Comparison of ENCODE assay signal across 8 cellular contexts in the genomic region with DNA sequence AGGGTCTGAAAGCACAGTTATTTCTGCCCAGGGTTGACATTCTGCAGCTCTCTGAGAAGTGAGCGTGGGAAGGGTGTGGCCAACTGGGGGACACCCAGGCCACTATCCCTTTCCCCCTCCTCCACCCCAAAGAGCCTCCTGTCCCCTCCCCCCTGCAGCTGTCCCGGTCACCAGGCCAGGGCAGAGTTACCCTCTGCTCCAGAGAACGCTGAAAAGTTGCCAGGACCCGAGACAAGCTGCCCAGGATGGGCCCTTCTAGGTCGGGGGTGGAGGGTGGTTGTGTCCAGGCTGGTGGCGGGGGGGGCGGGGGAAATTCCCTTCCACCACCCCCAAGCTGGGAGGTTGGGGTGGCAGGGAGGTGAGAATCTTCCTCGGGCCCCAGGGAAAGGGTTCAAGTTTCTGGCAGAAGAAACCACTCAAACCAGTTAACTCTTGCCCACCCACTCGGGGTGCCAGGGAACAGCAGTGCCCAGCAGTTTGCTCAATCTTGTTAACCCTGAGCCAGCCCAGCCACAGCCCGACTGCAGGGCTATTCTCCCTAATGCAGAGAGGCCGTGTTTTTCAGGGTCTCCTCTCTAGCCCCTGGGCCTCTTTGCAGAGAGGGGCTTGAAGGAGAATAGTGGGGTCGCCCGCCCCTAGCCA. TPM values are rescaled to one million over a fixed set of nuclear protein-coding genes. Genes with fewer than 3 reads are reported as not detected.
A peak's percentile ranks its signal among the peaks of the same experiment; 100 is the strongest.
DNase-seq lines count a peak whose midpoint lies in the region; ATAC-seq and TF ChIP-seq lines count a peak whose summit lies in the region.

No MANE protein-coding gene starts in this region.

- no peaks in the 10 kb centered on the region for H3K79me2 ChIP-seq in H9 (ENCODE audit: insufficient read depth, low read length)

- no peaks in the 10 kb centered on the region for H3K9me3 Mint-ChIP-seq in H9
- no peaks in the 10 kb centered on the region for H3K9me3 Mint-ChIP-seq in activated T-helper 2 cell treated with anti-CD3 and anti-CD28 coated beads, Interferon-gamma antibody, Interleukin-2, Interleukin-4, amounts not matched to agents 10 μg/mL and 5 μg/mL and 100 μg/mL, durations not matched to agents 14 hours and 24 hours and 36 hours

- H3K27ac ChIP-seq in 22Rv1 = peak overlapping the region; percentile 94
- H3K27ac ChIP-seq in H9 (ENCODE audit: insufficient read length, low read depth, low read length) = no peak overlapping the region
- H3K27ac ChIP-seq in heart left ventricle = peak overlapping the region; percentile 74 to 99 (median 96)
- H3K27ac ChIP-seq in sigmoid colon = peak overlapping the region; percentile 92 to 99 (median 95)

- H3K4me1 ChIP-seq in H9 (ENCODE audit: insufficient read depth, low read length) (no peaks in the 10 kb centered on the region), heart left ventricle (peaks cover 3 to 60% (median 31%) of the 10 kb centered on the region in 12 donors), sigmoid colon (peaks cover 0 to 65% (median 55%) of the 10 kb centered on the region in 4 donors)

- H3K36me3 Mint-ChIP-seq in H9 (ENCODE audit: insufficient read depth in 1 of 3, low read depth in 3 of 3) = no peaks in the 10 kb centered on the region; a peak in 1 of 7 replicates
- H3K36me3 Mint-ChIP-seq in activated T-helper 2 cell treated with anti-CD3 and anti-CD28 coated beads, Interferon-gamma antibody, Interleukin-2, Interleukin-4, amounts not matched to agents 10 μg/mL and 5 μg/mL and 100 μg/mL, durations not matched to agents 14 hours and 24 hours and 36 hours (ENCODE audit: low read depth) = peaks cover 27% of the 10 kb centered on the region

- peaks cover 3% of the 10 kb centered on the region for H3K23me2 ChIP-seq in H9 (ENCODE audit: insufficient read length, low read depth, low read length, poor library complexity, severe bottlenecking)

- DNase-seq in H9 (no peak), heart left ventricle (peak; percentile 68 to 82 (median 73)), sigmoid colon (peak; percentile 86), NCI-H1436 treated with DMSO at 0.1 percent for 48 hours (lab: John Stamatoyannopoulos, UW) (no peak)
- DNase-seq in activated T-helper 2 cell treated with anti-CD3 and anti-CD28 coated beads, Interferon-gamma antibody, Interleukin-2, Interleukin-4, amounts not matched to agents 10 μg/mL and 5 μg/mL and 100 μg/mL, durations not matched to agents 14 hours and 24 hours and 36 hours (ENCODE audit: low spot score) = no peak

- H4K5ac ChIP-seq in H9 (ENCODE audit: insufficient read length, low read depth, low read length) = no peak overlapping the region

- H3K14ac ChIP-seq in H9 (ENCODE audit: insufficient read depth, low read length) = no peak overlapping the region

- no peaks in the 10 kb centered on the region for H4K20me1 ChIP-seq in H9 (ENCODE audit: control insufficient read depth, insufficient read depth, insufficient read length)

- no peak overlapping the region for H4K91ac ChIP-seq in H9 (ENCODE audit: insufficient read length, low read depth, low read length)

- H2BK12ac ChIP-seq in H9 (ENCODE audit: insufficient read length, low read depth, low read length) = no peak overlapping the region

- peaks cover 5 to 22% of the 10 kb centered on the region in 2 experiments for H3K4me1 Mint-ChIP-seq in H9
- peaks cover 41% of the 10 kb centered on the region for H3K4me1 Mint-ChIP-seq in activated T-helper 2 cell treated with anti-CD3 and anti-CD28 coated beads, Interferon-gamma antibody, Interleukin-2, Interleukin-4, amounts not matched to agents 10 μg/mL and 5 μg/mL and 100 μg/mL, durations not matched to agents 14 hours and 24 hours and 36 hours (ENCODE audit: low read depth)

- intact Hi-C loops in activated T-helper 2 cell treated with anti-CD3 and anti-CD28 coated beads, Interferon-gamma antibody, Interleukin-2, Interleukin-4, amounts not matched to agents 10 μg/mL and 5 μg/mL and 100 μg/mL, durations not matched to agents 14 hours and 24 hours and 36 hours (cut with micrococcal nuclease) = loop anchor here (1.0 to 10.0 kb wide), 3 partner anchors 18 to 169 kb away; partner anchors contain the start of genes ANKRD54, EIF3L, GCAT and PDXP
- intact Hi-C loops in heart left ventricle (cut with DNase I) (loop anchor here in 6 of 10 donors (1.0 to 5.0 kb wide), 7 partner anchors 14 to 76 kb away; partner anchors contain the start of genes PDXP (in 5 of the 6) and GGA1 (in 1 of the 6)), sigmoid colon (cut with DNase I) (loop anchor here (2.0 kb wide), 1 partner anchor 69 kb away; no protein-coding TSS in a partner anchor)

- H2AK5ac ChIP-seq in H9 (ENCODE audit: insufficient read length, low read length) = no peak overlapping the region

- ATAC-seq in heart left ventricle = peak; percentile 12 to 33 (median 21)
- no peak for ATAC-seq in HG02678 (IDR thresholded peaks at IDR 0.05; ENCODE audit: unreplicated experiment)
- ATAC-seq in GM21528 (IDR thresholded peaks at IDR 0.05; ENCODE audit: low FRiP score, unreplicated experiment) = no peak

- H3K4me2 ChIP-seq in H9 (ENCODE audit: insufficient read depth, insufficient read length, low read length) = peak overlapping the region; percentile 76

- H3K27me3 ChIP-seq in H9 (ENCODE audit: insufficient read depth, low read length) (no peaks in the 10 kb centered on the region), heart left ventricle (no peaks in the 10 kb centered on the region), sigmoid colon (no peaks in the 10 kb centered on the region)

- no peak overlapping the region for H2AFZ ChIP-seq in H9 (ENCODE audit: low read length)

- no peak overlapping the region for H3K4ac ChIP-seq in H9 (ENCODE audit: low read depth, low read length)

- H3K4me3 ChIP-seq in heart left ventricle (peak overlapping the region; percentile 52 to 92 (median 71)), sigmoid colon (peak overlapping the region; percentile 48 to 67 (median 59))

- H2BK20ac ChIP-seq in H9 (ENCODE audit: low read depth, low read length, poor library complexity, severe bottlenecking) = no peak overlapping the region

- H3T11ph ChIP-seq in H9 (ENCODE audit: low read length) = no peak overlapping the region

- no peak for TF ChIP-seq EP300 in sigmoid colon (IDR thresholded peaks at IDR 0.05)

- peaks cover 7% of the 10 kb centered on the region for H3K27me3 Mint-ChIP-seq in H9 (ENCODE audit: low read depth)
- no peaks in the 10 kb centered on the region for H3K27me3 Mint-ChIP-seq in activated T-helper 2 cell treated with anti-CD3 and anti-CD28 coated beads, Interferon-gamma antibody, Interleukin-2, Interleukin-4, amounts not matched to agents 10 μg/mL and 5 μg/mL and 100 μg/mL, durations not matched to agents 14 hours and 24 hours and 36 hours (ENCODE audit: low read depth)

- H4K8ac ChIP-seq in H9 (replicated peaks; ENCODE audit: insufficient read length, low read depth, low read length) = no peak overlapping the region

- no peak overlapping the region for H2BK120ac ChIP-seq in H9 (ENCODE audit: low read depth, low read length, poor library complexity, severe bottlenecking)

- no peaks in the 10 kb centered on the region for H3K79me1 ChIP-seq in H9 (ENCODE audit: insufficient read depth, low read depth, low read length, poor library complexity, severe bottlenecking)

- peaks cover 0 to 34% (median 28%) of the 10 kb centered on the region in 9 donors for H3K36me3 ChIP-seq in heart left ventricle
- peaks cover 0 to 18% (median 6%) of the 10 kb centered on the region in 4 donors for H3K36me3 ChIP-seq in sigmoid colon

- H3K27ac Mint-ChIP-seq in H9 = no peak overlapping the region
- H3K27ac Mint-ChIP-seq in activated T-helper 2 cell treated with anti-CD3 and anti-CD28 coated beads, Interferon-gamma antibody, Interleukin-2, Interleukin-4, amounts not matched to agents 10 μg/mL and 5 μg/mL and 100 μg/mL, durations not matched to agents 14 hours and 24 hours and 36 hours = peak overlapping the region; percentile 97

- H2BK15ac ChIP-seq in H9 (ENCODE audit: low read depth, low read length) = no peak overlapping the region

- H3K9me3 ChIP-seq in H9 (ENCODE audit: control insufficient read depth, low read depth, low read length) = no peaks in the 10 kb centered on the region
- H3K9me3 ChIP-seq in heart left ventricle = no peaks in the 10 kb centered on the region
- no peaks in the 10 kb centered on the region for H3K9me3 ChIP-seq in sigmoid colon

- H2BK5ac ChIP-seq in H9 (ENCODE audit: insufficient read length, low read length) = no peak overlapping the region

- H3K56ac ChIP-seq in H9 (ENCODE audit: insufficient read length, low read depth, low read length) = no peak overlapping the region

- no CpG with 5 or more reads among the region's 13 CpGs for WGBS in H9 (ENCODE audit: extremely low coverage, insufficient read length, low lambda C conversion rate)
- 4 to 18% (median 9%) methylated on average over 4 to 13 of the region's 13 CpGs for WGBS in heart left ventricle, 4 donors
- WGBS in sigmoid colon, 2 donors = 25 to 33% methylated on average over 13 of the region's 13 CpGs

- no peak for TF ChIP-seq POLR2A in heart left ventricle (IDR thresholded peaks at IDR 0.05)
- no peak for TF ChIP-seq POLR2A in sigmoid colon (IDR thresholded peaks at IDR 0.05)

- H3K18ac ChIP-seq in H9 (ENCODE audit: insufficient read length, low read depth, low read length) = no peak overlapping the region

- TF ChIP-seq CTCF in 22Rv1 (IDR thresholded peaks at IDR 0.05) (no peak), H9 (conservative IDR thresholded peaks at IDR 0.05) (no peak), heart left ventricle (IDR thresholded peaks at IDR 0.05) (no peak), sigmoid colon (IDR thresholded peaks at IDR 0.05) (no peak)

- peak overlapping the region in 1 of 2 experiments; percentile 73; a peak in 3 of 5 replicates for H3K4me3 Mint-ChIP-seq in H9
- H3K4me3 Mint-ChIP-seq in activated T-helper 2 cell treated with anti-CD3 and anti-CD28 coated beads, Interferon-gamma antibody, Interleukin-2, Interleukin-4, amounts not matched to agents 10 μg/mL and 5 μg/mL and 100 μg/mL, durations not matched to agents 14 hours and 24 hours and 36 hours (ENCODE audit: low read depth) = peak overlapping the region; percentile 95

- H3K9ac ChIP-seq in H9 (ENCODE audit: extremely low read depth, insufficient read length, low read length) = no peak overlapping the region

- no peak overlapping the region for H3K23ac ChIP-seq in H9 (ENCODE audit: insufficient read length, low read depth, low read length)

RNA-seq across cellular contexts. Expression of gene LGALS1, which starts 0.6 kb away (rescaled TPM):
- total RNA-seq in H9 (2021) (32.8 and 33.6 TPM in 2 replicates), heart left ventricle (1,000 to 10,000 TPM in 3 of 9 donors, 100 to 1,000 TPM in 6; 722 to 2,034 (median 903) TPM), sigmoid colon (1,000 to 10,000 TPM in 3 of 4 donors, 100 to 1,000 TPM in 1; 911 to 2,925 (median 2,030) TPM)
- 892 and 921 TPM in 2 replicates for total RNA-seq in activated T-helper 2 cell treated with anti-CD3 and anti-CD28 coated beads, Interferon-gamma antibody, Interleukin-2, Interleukin-4, amounts not matched to agents 10 μg/mL and 5 μg/mL and 100 μg/mL, durations not matched to agents 14 hours and 24 hours and 36 hours
- polyA plus RNA-seq in heart left ventricle (1,000 to 10,000 TPM; 1,230 to 2,204 TPM), sigmoid colon (100 to 1,000 TPM; 373 to 487 (median 439) TPM)

RNA-seq across cellular contexts. Expression of gene NOL12, which starts 10.1 kb away (rescaled TPM):
- total RNA-seq in H9 (2021) (30.4 and 35.4 TPM in 2 replicates), heart left ventricle (10 to 100 TPM in 8 of 9 donors, 1 to 10 TPM in 1; 8.0 to 16.3 (median 13.8) TPM), sigmoid colon (10 to 100 TPM; 10.7 to 28.2 (median 12.5) TPM)
- total RNA-seq in activated T-helper 2 cell treated with anti-CD3 and anti-CD28 coated beads, Interferon-gamma antibody, Interleukin-2, Interleukin-4, amounts not matched to agents 10 μg/mL and 5 μg/mL and 100 μg/mL, durations not matched to agents 14 hours and 24 hours and 36 hours = 55.4 and 60.6 TPM in 2 replicates
- polyA plus RNA-seq in heart left ventricle (10 to 100 TPM; 16.8 to 29.2 TPM), sigmoid colon (10 to 100 TPM; 33.1 to 41.4 (median 41.3) TPM)

RNA-seq across cellular contexts. Expression of gene PDXP, which starts 17.5 kb away (rescaled TPM):
- 38.9 and 41.0 TPM in 2 replicates for total RNA-seq in H9 (2021)
- total RNA-seq in activated T-helper 2 cell treated with anti-CD3 and anti-CD28 coated beads, Interferon-gamma antibody, Interleukin-2, Interleukin-4, amounts not matched to agents 10 μg/mL and 5 μg/mL and 100 μg/mL, durations not matched to agents 14 hours and 24 hours and 36 hours = 40.1 and 41.9 TPM in 2 replicates
- total RNA-seq in heart left ventricle = 10 to 100 TPM; 15.2 to 33.1 (median 25.9) TPM
- 10 to 100 TPM; 12.8 to 36.4 TPM for polyA plus RNA-seq in heart left ventricle
- total RNA-seq in sigmoid colon = 10 to 100 TPM in 2 of 4 donors, 1 to 10 TPM in 2; 7.5 to 12.8 (median 9.6) TPM
- polyA plus RNA-seq in sigmoid colon = 10 to 100 TPM; 30.2 to 51.1 (median 48.6) TPM

RNA-seq across cellular contexts. Expression of gene TRIOBP, which starts 20.8 kb away (rescaled TPM):
- total RNA-seq in H9 (2021) (50.8 and 52.7 TPM in 2 replicates), heart left ventricle (100 to 1,000 TPM in 4 of 9 donors, 10 to 100 TPM in 5; 67.9 to 147 (median 94.7) TPM), sigmoid colon (100 to 1,000 TPM in 3 of 4 donors, 10 to 100 TPM in 1; 82.8 to 140 (median 128) TPM)
- 37.2 and 43.3 TPM in 2 replicates for total RNA-seq in activated T-helper 2 cell treated with anti-CD3 and anti-CD28 coated beads, Interferon-gamma antibody, Interleukin-2, Interleukin-4, amounts not matched to agents 10 μg/mL and 5 μg/mL and 100 μg/mL, durations not matched to agents 14 hours and 24 hours and 36 hours
- polyA plus RNA-seq in heart left ventricle (100 to 1,000 TPM in 1 of 2 donors, 10 to 100 TPM in 1; 54.9 to 119 TPM), sigmoid colon (10 to 100 TPM; 51.7 to 61.5 (median 58.7) TPM)

RNA-seq across cellular contexts. Expression of gene SH3BP1, which starts 36.6 kb away (rescaled TPM):
- total RNA-seq in H9 (2021) (33.6 and 35.1 TPM in 2 replicates), heart left ventricle (10 to 100 TPM in 1 of 9 donors, 1 to 10 TPM in 6, under 1 TPM in 2; 0.44 to 19.7 (median 2.0) TPM), sigmoid colon (1 to 10 TPM; 1.4 to 6.9 (median 4.7) TPM)
- 117 and 122 TPM in 2 replicates for total RNA-seq in activated T-helper 2 cell treated with anti-CD3 and anti-CD28 coated beads, Interferon-gamma antibody, Interleukin-2, Interleukin-4, amounts not matched to agents 10 μg/mL and 5 μg/mL and 100 μg/mL, durations not matched to agents 14 hours and 24 hours and 36 hours
- polyA plus RNA-seq in heart left ventricle (1 to 10 TPM in 1 of 2 donors, under 1 TPM in 1; 1.00 to 2.2 TPM), sigmoid colon (10 to 100 TPM; 35.4 to 71.2 (median 58.5) TPM)

Comparison
In these comparisons a context has a peak if more than half of its experiments do, and no peak if none do; other contexts are left out.
1. DNase-seq: peak in heart left ventricle (5 of 5) and sigmoid colon (single experiment); none in H9 (single experiment), activated T-helper 2 cell treated with anti-CD3 and anti-CD28 coated beads, Interferon-gamma antibody, Interleukin-2, Interleukin-4, amounts not matched to agents 10 μg/mL and 5 μg/mL and 100 μg/mL, durations not matched to agents 14 hours and 24 hours and 36 hours (single experiment) and NCI-H1436 treated with DMSO at 0.1 percent for 48 hours (single experiment).
2. ATAC-seq: peak in heart left ventricle (4 of 4); none in HG02678 (single experiment) and GM21528 (single experiment).
3. RNA of gene LGALS1, which starts 0.6 kb away (total RNA-seq): 911 to 2,925 TPM in sigmoid colon, 722 to 2,034 TPM in heart left ventricle and 892 to 921 TPM in activated T-helper 2 cell treated with anti-CD3 and anti-CD28 coated beads, Interferon-gamma antibody, Interleukin-2, Interleukin-4, amounts not matched to agents 10 μg/mL and 5 μg/mL and 100 μg/mL, durations not matched to agents 14 hours and 24 hours and 36 hours; 32.8 to 33.6 TPM in H9; every median in the first group is over 10 times any median in the second.